ENCODE assay signal across 14 cellular contexts in genomic region chr15:90729266-90729665, GRCh38.
"Had no signal": no experiment of that assay in that cellular context is flagged by ENCODE, and none has a peak within 500 bp of the region (broad histone marks: within the 10 kb centered on the region; RNA-seq: fewer than 3 reads in every experiment).

No MANE protein-coding gene starts in this region.

- ATAC-seq: effector memory CD8-positive, alpha-beta T cell; foreskin keratinocyte; natural killer cell; stimulated activated memory B cell treated with anti-CD40 and anti-IgM and Interleukin-4, amounts not matched to agents 10 μg/mL and 1 μg/mL and 100 μg/mL, for 72 hours had no signal

- H3K27ac ChIP-seq: foreskin keratinocyte had no signal

- FAIRE-seq: bronchial epithelial cell had no signal

- H3K27me3 ChIP-seq: foreskin keratinocyte had no signal

- DNase-seq: activated CD4-positive, alpha-beta T cell treated with anti-CD3 and anti-CD28 coated beads, Interleukin-2, amount 50 U/mL, for 1 hour; activated CD4-positive, CD25-positive, alpha-beta regulatory T cell; activated CD8-positive, alpha-beta memory T cell treated with anti-CD3 and anti-CD28 coated beads for 24 hours; activated naive CD4-positive, alpha-beta T cell; aorta; effector memory CD8-positive, alpha-beta T cell; foreskin keratinocyte; mesendoderm; natural killer cell; nucleus accumbens; stimulated activated CD4-positive, alpha-beta T cell treated with anti-CD3 and anti-CD28 coated beads, Interleukin-2, amount 100 ng/mL, for 48 hours; T1000 had no signal
